ENCODE assay signal across 8 cellular contexts in genomic region chr16:21820028-21820907, GRCh38. TPM values are rescaled to one million over a fixed set of nuclear protein-coding genes. Genes with fewer than 3 reads are reported as not detected.
DNase-seq lines count a peak whose midpoint lies in the region; ATAC-seq and TF ChIP-seq lines count a peak whose summit lies in the region.
"Not testable (repeated sequence)": the region's sequence is repeated elsewhere in the genome, so short reads cannot be mapped to it uniquely, and the experiment has no call there.

No MANE protein-coding gene starts in this region.

- H3K9me3 ChIP-seq in trophoblast cell (ENCODE audit: insufficient read depth, low read depth, low read length); thoracic aorta: not testable (repeated sequence)

- H4K12ac ChIP-seq in trophoblast cell (ENCODE audit: low read depth, low read length): peak overlapping the region; percentile 37

- not testable (repeated sequence) for H3K79me2 ChIP-seq in trophoblast cell (ENCODE audit: control insufficient read depth, insufficient read depth, low read length, poor library complexity)

- peak overlapping the region; percentile 96 for H3K4me3 Mint-ChIP-seq in activated naive CD8-positive, alpha-beta T cell treated with anti-CD3 and anti-CD28 coated beads, Interleukin-2, amount 50 U/mL, for 24 hours

- ATAC-seq in HG02642 (IDR thresholded peaks at IDR 0.05; ENCODE audit: poor library complexity, unreplicated experiment) (peak; percentile 98), left cardiac atrium (peak; percentile 98), thoracic aorta (ENCODE audit: insufficient number of reproducible peaks, low FRiP score, low read depth) (peak; percentile 63)
- peak; percentile 99 for ATAC-seq in activated naive CD8-positive, alpha-beta T cell treated with anti-CD3 and anti-CD28 coated beads, Interleukin-2, amount 50 U/mL, for 24 hours

- H3K27me3 Mint-ChIP-seq in activated naive CD8-positive, alpha-beta T cell treated with anti-CD3 and anti-CD28 coated beads, Interleukin-2, amount 50 U/mL, for 24 hours: not testable (repeated sequence)

- not testable (repeated sequence) for H3K9me3 Mint-ChIP-seq in activated naive CD8-positive, alpha-beta T cell treated with anti-CD3 and anti-CD28 coated beads, Interleukin-2, amount 50 U/mL, for 24 hours

- not testable (repeated sequence) for H3K27ac ChIP-seq in trophoblast cell (ENCODE audit: low read depth, low read length)
- peak overlapping the region; percentile 19 to 64 for H3K27ac ChIP-seq in thoracic aorta

- not testable (repeated sequence) for H3K23ac ChIP-seq in trophoblast cell (ENCODE audit: low read length)

- H3K4ac ChIP-seq in trophoblast cell (ENCODE audit: low read depth, low read length): not testable (repeated sequence)

- peak overlapping the region; percentile 85 for H4K8ac ChIP-seq in trophoblast cell (ENCODE audit: low read depth, low read length)

- peaks cover 25% of the 10 kb centered on the region for H3K4me1 Mint-ChIP-seq in activated naive CD8-positive, alpha-beta T cell treated with anti-CD3 and anti-CD28 coated beads, Interleukin-2, amount 50 U/mL, for 24 hours

- H3K9ac ChIP-seq in trophoblast cell (ENCODE audit: low read length): peak overlapping the region; percentile 85

- peak overlapping the region; percentile 99 for H3K27ac Mint-ChIP-seq in activated naive CD8-positive, alpha-beta T cell treated with anti-CD3 and anti-CD28 coated beads, Interleukin-2, amount 50 U/mL, for 24 hours

- H3K4me2 ChIP-seq in trophoblast cell (ENCODE audit: low read length): peak overlapping the region; percentile 69

- H2AK5ac ChIP-seq in trophoblast cell (ENCODE audit: low read length): not testable (repeated sequence)

- H3K4me3 ChIP-seq in GM12864 (ENCODE audit: low read depth, low read length) (peak overlapping the region; percentile 66), trophoblast cell (ENCODE audit: low read depth, low read length) (peak overlapping the region; percentile 82), thoracic aorta (peak overlapping the region; percentile 87)

- not testable (repeated sequence) for H2BK5ac ChIP-seq in trophoblast cell (ENCODE audit: low read depth, low read length, poor library complexity)

- not testable (repeated sequence) for H2BK12ac ChIP-seq in trophoblast cell (ENCODE audit: low read length)

- not testable (repeated sequence) for H3K36me3 ChIP-seq in trophoblast cell (ENCODE audit: control insufficient read depth in 1 of 2, insufficient read depth in 2 of 2, low read length in 2 of 2); thoracic aorta

- H2BK120ac ChIP-seq in trophoblast cell (ENCODE audit: insufficient read depth, low read length, poor library complexity): not testable (repeated sequence)

- H3K14ac ChIP-seq in trophoblast cell (ENCODE audit: low read length): peak overlapping the region; percentile 59

- not testable (repeated sequence) for TF ChIP-seq CTCF in GM12864 (IDR thresholded peaks at IDR 0.05; ENCODE audit: low read depth, low read length, missing control alignments); thoracic aorta (IDR thresholded peaks at IDR 0.05)

- whole genome bisulfite sequencing in trophoblast cell (ENCODE audit: extremely low coverage, insufficient coverage, insufficient read length): no CpG with 5 or more reads among the region's 55 CpGs

- H3K79me1 ChIP-seq in trophoblast cell (ENCODE audit: low read length): not testable (repeated sequence)

- peak overlapping the region; percentile 28 for H3K18ac ChIP-seq in trophoblast cell (ENCODE audit: low read length)

- peak overlapping the region; percentile 14 for H2AFZ ChIP-seq in trophoblast cell (ENCODE audit: insufficient read depth, low read length, poor library complexity)

- intact Hi-C loops in left cardiac atrium (cut with DNase I): not testable (repeated sequence)

- not testable (repeated sequence) for H3K27me3 ChIP-seq in trophoblast cell (ENCODE audit: insufficient read depth, low read length); thoracic aorta (replicated peaks; ENCODE audit: insufficient read depth)

- peak overlapping the region; percentile 36 for H4K91ac ChIP-seq in trophoblast cell (ENCODE audit: low read depth, low read length)

- DNase-seq in GM12864 (ENCODE audit: low read depth) (peak; percentile 33), NCI-H1105 (lab: John Stamatoyannopoulos, UW) (peak; percentile 26), T follicular helper cell (ENCODE audit: low read depth) (peak; percentile 47), left cardiac atrium (peak; percentile 84), trophoblast cell (peak in 1 of 2 donors; percentile 5)
- DNase-seq in activated naive CD8-positive, alpha-beta T cell treated with anti-CD3 and anti-CD28 coated beads, Interleukin-2, amount 50 U/mL, for 24 hours: peak; percentile 76
- not testable (repeated sequence) for DNase-seq in thoracic aorta (ENCODE audit: low spot score)

- H3K4me1 ChIP-seq in trophoblast cell (ENCODE audit: control insufficient read depth in 1 of 2, insufficient read depth in 2 of 2, low read length in 2 of 2); thoracic aorta (ENCODE audit: control insufficient read depth in 1 of 2, low read depth in 2 of 2): not testable (repeated sequence)

- peaks cover 18% of the 10 kb centered on the region for H3K36me3 Mint-ChIP-seq in activated naive CD8-positive, alpha-beta T cell treated with anti-CD3 and anti-CD28 coated beads, Interleukin-2, amount 50 U/mL, for 24 hours (ENCODE audit: low read depth)

RNA-seq across cellular contexts. Expression of gene NPIPB4, which starts 37.3 kb away (rescaled TPM):
- total RNA-seq in left cardiac atrium (10 to 100 TPM; 37.3 to 51.5 TPM), thoracic aorta (100 to 1,000 TPM; 114 to 140 TPM)
- polyA plus RNA-seq in trophoblast cell (2013): 18.0 and 18.3 TPM in 2 replicates
